In genomic region chr13:97142452-97142851, GRCh38 we compare ENCODE assay signal across 8 cellular contexts.
A peak's percentile ranks its signal among the peaks of the same experiment; 100 is the strongest.
DNase-seq lines count a peak whose midpoint lies in the region; ATAC-seq and TF ChIP-seq lines count a peak whose summit lies in the region.

No MANE protein-coding gene starts in this region.

- DNase-seq in RKO (ENCODE audit: low spot score) (peak; percentile 89), heart right ventricle (peak; percentile 12 to 20), NAMALWA (ENCODE audit: low spot score) (no peak)
- no peak for DNase-seq in activated CD8-positive, alpha-beta memory T cell treated with anti-CD3 and anti-CD28 coated beads, Interleukin-2, amount 50 U/mL, for 48 hours

- no peak overlapping the region for H3K9ac ChIP-seq in rectal smooth muscle tissue (ENCODE audit: low read length)

- H3K27me3 ChIP-seq in heart right ventricle (no peaks in the 10 kb centered on the region), rectal smooth muscle tissue (ENCODE audit: control insufficient read depth, insufficient read depth, low read length) (no peaks in the 10 kb centered on the region)

- intact Hi-C loops in heart right ventricle (cut with DNase I), result loop anchor here in 1 of 10 donors (10.0 kb wide), 1 partner anchor 52 kb away; no protein-coding TSS in a partner anchor

- no peaks in the 10 kb centered on the region for H3K9me3 ChIP-seq in heart right ventricle

- peak; percentile 61 for ATAC-seq in GM19438 (IDR thresholded peaks at IDR 0.05; ENCODE audit: low read depth, unreplicated experiment)
- ATAC-seq in heart right ventricle, result peak in 6 of 8 donors; percentile 68 to 85 (median 76)
- ATAC-seq in GM19395 (IDR thresholded peaks at IDR 0.05; ENCODE audit: unreplicated experiment), result no peak
- ATAC-seq in HG02588 (IDR thresholded peaks at IDR 0.05; ENCODE audit: unreplicated experiment), result no peak

- 37 to 45% methylated on average over 8 of the region's 8 CpGs for WGBS in heart right ventricle, 2 donors

- no peak for TF ChIP-seq CTCF in heart right ventricle (IDR thresholded peaks at IDR 0.05)

- H3K4me1 ChIP-seq in heart right ventricle (peaks cover 0 to 25% (median 18%) of the 10 kb centered on the region in 9 donors), rectal smooth muscle tissue (ENCODE audit: control insufficient read depth, insufficient read depth, low read length) (peaks cover 7% of the 10 kb centered on the region)

- peak overlapping the region in 7 of 10 donors; percentile 11 to 46 (median 36) for H3K4me3 ChIP-seq in heart right ventricle
- H3K4me3 ChIP-seq in rectal smooth muscle tissue (ENCODE audit: low read length), result peak overlapping the region; percentile 19

- H3K27ac ChIP-seq in heart right ventricle (peak overlapping the region in 2 of 10 donors; percentile 13), rectal smooth muscle tissue (ENCODE audit: low read depth, low read length) (no peak overlapping the region)

- H3K36me3 ChIP-seq in heart right ventricle (no peaks in the 10 kb centered on the region), rectal smooth muscle tissue (ENCODE audit: control insufficient read depth, insufficient read depth, low read length) (no peaks in the 10 kb centered on the region)

Comparison
In these comparisons a context has a peak if more than half of its experiments do, and no peak if none do; other contexts are left out.
1. ATAC-seq: peak in GM19438 (single experiment) and heart right ventricle (6 of 8); none in GM19395 (single experiment) and HG02588 (single experiment).
2. DNase-seq: peak in RKO (single experiment) and heart right ventricle (2 of 2); none in activated CD8-positive, alpha-beta memory T cell treated with anti-CD3 and anti-CD28 coated beads, Interleukin-2, amount 50 U/mL, for 48 hours (single experiment) and NAMALWA (single experiment).